In the genomic region with DNA sequence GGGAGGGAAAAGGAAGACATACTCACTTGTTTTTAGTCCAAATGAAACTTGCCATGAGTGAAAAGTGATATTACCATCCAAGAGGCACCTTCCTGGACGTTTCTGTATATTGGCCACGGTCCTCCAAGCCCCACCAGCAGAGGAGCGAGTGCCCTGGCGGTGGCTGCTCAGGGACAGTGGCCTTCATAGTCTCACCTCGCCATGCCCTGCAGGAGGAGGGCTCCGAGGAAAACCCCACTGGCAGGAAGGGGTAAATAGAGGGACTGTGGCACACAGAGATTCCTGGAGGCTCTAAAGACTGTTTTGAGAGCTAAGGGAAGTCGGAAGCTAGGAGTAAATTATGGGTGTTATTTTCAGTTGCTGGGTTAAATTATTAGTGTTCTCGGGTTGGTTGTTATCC, we compare ENCODE assay signal across 1 cellular context.
TF ChIP-seq lines count a peak whose summit lies in the region.

No MANE protein-coding gene starts in this region.

TF ChIP-seq in IMR-90, 13 proteins besides CTCF, POLR2A, EP300 and RAD21:
- TF ChIP-seq MAZ (IDR thresholded peaks at IDR 0.05; ENCODE audit: borderline replicate concordance, low read depth, low read length) (no peak), SMC3 (IDR thresholded peaks at IDR 0.05; ENCODE audit: low read depth, low read length) (no peak), NFE2L2 (IDR thresholded peaks at IDR 0.05; ENCODE audit: low read depth, low read length) (no peak), MXI1 (IDR thresholded peaks at IDR 0.05; ENCODE audit: borderline replicate concordance, low read depth, low read length) (no peak), BHLHE40 (IDR thresholded peaks at IDR 0.05; ENCODE audit: low read depth, low read length) (no peak)
